In genomic region chr21:33036430-33037162, GRCh38 we compare ENCODE assay signal across 1 cellular context.
TF ChIP-seq lines count a peak whose summit lies in the region.

No MANE protein-coding gene starts in this region.

TF ChIP-seq in GM12878, 131 proteins besides CTCF, POLR2A, EP300 and RAD21 (continued from another document):
- TF ChIP-seq CEBPB (IDR thresholded peaks at IDR 0.05; ENCODE audit: borderline replicate concordance in 1 of 2, low read depth in 2 of 2, low read length in 2 of 2) (no peak), SKIL (IDR thresholded peaks at IDR 0.05; ENCODE audit: low read depth, poor library complexity, severe bottlenecking) (no peak), PAX5 (IDR thresholded peaks at IDR 0.05; ENCODE audit: borderline replicate concordance, low read depth, low read length) (no peak), NRF1 (conservative IDR thresholded peaks at IDR 0.05; ENCODE audit: low read depth, low read length) (no peak), E2F8 (IDR thresholded peaks at IDR 0.05; ENCODE audit: low read depth, partially characterized antibody) (no peak), ZNF592 (IDR thresholded peaks at IDR 0.05) (no peak), MEF2B (IDR thresholded peaks at IDR 0.05; ENCODE audit: partially characterized antibody, poor library complexity, severe bottlenecking) (no peak), CUX1 (IDR thresholded peaks at IDR 0.05; ENCODE audit: insufficient replicate concordance, low read depth, low read length) (no peak), HSF1 (IDR thresholded peaks at IDR 0.05; ENCODE audit: low read depth, low read length) (no peak)
